Comparison of ENCODE assay signal across 11 cellular contexts in genomic region chr11:64888761-64889511, GRCh38. TPM values are rescaled to one million over a fixed set of nuclear protein-coding genes. Genes with fewer than 3 reads are reported as not detected.
DNase-seq lines count a peak whose midpoint lies in the region; ATAC-seq and TF ChIP-seq lines count a peak whose summit lies in the region.
"Had no signal": no experiment of that assay in that cellular context is flagged by ENCODE, and none has a peak within 500 bp of the region (broad histone marks: within the 10 kb centered on the region; RNA-seq: fewer than 3 reads in every experiment).

No MANE protein-coding gene starts in this region.

- DNase-seq in MG63 = peak; percentile 34
- peak; percentile 89 for DNase-seq in colonic mucosa
- DNase-seq in trophoblast cell = peak; percentile 42 to 71
- no peak for DNase-seq in GM23248
- DNase-seq in NCI-H1105 (lab: John Stamatoyannopoulos, UW) = no peak
- DNase-seq: activated effector memory CD4-positive, alpha-beta T cell treated with Interleukin-2 at 50 U/mL for 16 hours; DND-41; NCI-H1417 treated with DMSO at 0.1 percent for 48 hours; stimulated activated CD4-positive, alpha-beta T cell treated with anti-CD3 and anti-CD28 coated beads, Interleukin-4, amount 100 ng/mL, for 24 hours had no signal

- no peak overlapping the region for H2AK5ac ChIP-seq in trophoblast cell (ENCODE audit: low read length)

- H3K27me3 ChIP-seq in MG63 (no peaks in the 10 kb centered on the region), colonic mucosa (no peaks in the 10 kb centered on the region), trophoblast cell (ENCODE audit: insufficient read depth, low read length) (no peaks in the 10 kb centered on the region), GM23248 (replicated peaks; ENCODE audit: insufficient read depth) (no peaks in the 10 kb centered on the region)

- H4K8ac ChIP-seq in trophoblast cell (ENCODE audit: low read depth, low read length) = peak overlapping the region; percentile 17

- H3K36me3 ChIP-seq in MG63 (no peaks in the 10 kb centered on the region), colonic mucosa (no peaks in the 10 kb centered on the region), trophoblast cell (ENCODE audit: control insufficient read depth in 1 of 2, insufficient read depth in 2 of 2, low read length in 2 of 2) (peaks cover 0 to 2% of the 10 kb centered on the region in 2 experiments), GM23248 (ENCODE audit: low read depth) (no peaks in the 10 kb centered on the region)

- no CpG with 5 or more reads among the region's 9 CpGs for WGBS in trophoblast cell (ENCODE audit: extremely low coverage, insufficient coverage, insufficient read length)
- 70 to 71% methylated on average over 9 of the region's 9 CpGs for WGBS in GM23248 (ENCODE audit: low coverage in 1 of 2, low lambda C conversion rate in 2 of 2, missing lambda C conversion rate in 2 of 2), 2 experiments

- no peaks in the 10 kb centered on the region for H4K20me1 ChIP-seq in GM23248 (ENCODE audit: insufficient read depth)

- intact Hi-C loops in colonic mucosa (cut with DNase I) = no loop called here

- H2AFZ ChIP-seq in trophoblast cell (ENCODE audit: insufficient read depth, low read length, poor library complexity) (no peak overlapping the region), GM23248 (no peak overlapping the region)

- H3K4ac ChIP-seq in trophoblast cell (ENCODE audit: low read depth, low read length) = no peak overlapping the region

- no peak for TF ChIP-seq CTCF in colonic mucosa (IDR thresholded peaks at IDR 0.05)

- peak overlapping the region; percentile 16 for H2BK12ac ChIP-seq in trophoblast cell (ENCODE audit: low read length)

- H3K9me2 ChIP-seq in GM23248 (ENCODE audit: insufficient read depth) = no peaks in the 10 kb centered on the region

- peaks cover 6% of the 10 kb centered on the region for H3K79me1 ChIP-seq in trophoblast cell (ENCODE audit: low read length)

- H3K27ac ChIP-seq in colonic mucosa (peak overlapping the region; percentile 94), trophoblast cell (ENCODE audit: low read depth, low read length) (no peak overlapping the region), GM23248 (no peak overlapping the region)
- H3K27ac ChIP-seq: VCaP had no signal

- no peak overlapping the region for H2BK5ac ChIP-seq in trophoblast cell (ENCODE audit: low read depth, low read length, poor library complexity)

- peak overlapping the region; percentile 25 for H4K91ac ChIP-seq in trophoblast cell (ENCODE audit: low read depth, low read length)

- H3K23ac ChIP-seq in trophoblast cell (ENCODE audit: low read length) = no peak overlapping the region

- no peak overlapping the region for H3K4me3 ChIP-seq in MG63
- H3K4me3 ChIP-seq in colonic mucosa = no peak overlapping the region
- no peak overlapping the region for H3K4me3 ChIP-seq in trophoblast cell (ENCODE audit: low read depth, low read length)
- H3K4me3 ChIP-seq in GM23248 = no peak overlapping the region

- H3K79me2 ChIP-seq in trophoblast cell (ENCODE audit: control insufficient read depth, insufficient read depth, low read length, poor library complexity) (no peaks in the 10 kb centered on the region), GM23248 (ENCODE audit: insufficient read depth) (no peaks in the 10 kb centered on the region)

- no peak for ATAC-seq in HG02852 (IDR thresholded peaks at IDR 0.05; ENCODE audit: unreplicated experiment)

- H3K9ac ChIP-seq in colonic mucosa (ENCODE audit: low read depth in 2 of 2, low read length in 2 of 2) (peak overlapping the region in 1 of 2 donors; percentile 87), trophoblast cell (ENCODE audit: low read length) (no peak overlapping the region), GM23248 (no peak overlapping the region)

- no peaks in the 10 kb centered on the region for H3K4me1 ChIP-seq in colonic mucosa
- H3K4me1 ChIP-seq in trophoblast cell (ENCODE audit: control insufficient read depth in 1 of 2, insufficient read depth in 2 of 2, low read length in 2 of 2) = peaks cover 7 to 9% of the 10 kb centered on the region in 2 experiments
- H3K4me1 ChIP-seq in GM23248 (ENCODE audit: insufficient read depth) = no peaks in the 10 kb centered on the region

- peaks cover 9% of the 10 kb centered on the region for H3F3A ChIP-seq in GM23248 (ENCODE audit: insufficient read depth)

- H3K4me2 ChIP-seq in trophoblast cell (ENCODE audit: low read length) = no peak overlapping the region
- H3K4me2 ChIP-seq in GM23248 (ENCODE audit: unreplicated experiment) = no peak overlapping the region

- in situ Hi-C loops in GM23248 (cut with MboI) = no loop called here

- no peak overlapping the region for H2BK120ac ChIP-seq in trophoblast cell (ENCODE audit: insufficient read depth, low read length, poor library complexity)

- H4K12ac ChIP-seq in trophoblast cell (ENCODE audit: low read depth, low read length) = no peak overlapping the region

- H3K18ac ChIP-seq in trophoblast cell (ENCODE audit: low read length) = no peak overlapping the region

- H3K14ac ChIP-seq in trophoblast cell (ENCODE audit: low read length) = no peak overlapping the region

- H3K9me3 ChIP-seq in MG63 (no peaks in the 10 kb centered on the region), colonic mucosa (no peaks in the 10 kb centered on the region), trophoblast cell (ENCODE audit: insufficient read depth, low read depth, low read length) (no peaks in the 10 kb centered on the region), GM23248 (ENCODE audit: low read depth) (no peaks in the 10 kb centered on the region)

RNA-seq across cellular contexts. Expression of gene EHD1, which starts 10.5 kb away (rescaled TPM):
- 62.9 and 64.8 TPM in 2 replicates for total RNA-seq in MG63 (2014; rRNA removed; shearing (Covaris generic); ENCODE audit: low replicate concordance)
- 10 to 100 TPM; 66.5 to 72.3 TPM for total RNA-seq in colonic mucosa
- polyA plus RNA-seq in trophoblast cell (2013) = 138 and 148 TPM in 2 replicates
- total RNA-seq in GM23248 (2014; rRNA removed; shearing (Covaris generic)) = 90.2 and 124 TPM in 2 replicates
- polyA plus RNA-seq in GM23248 (2016; fragmentation: Nextera tagmentation; extraction: Ambion mirVana) = 55.2 and 56.3 TPM in 2 replicates

RNA-seq across cellular contexts. Expression of gene ATG2A, which starts 28.1 kb away (rescaled TPM):
- total RNA-seq in MG63 (2014; rRNA removed; shearing (Covaris generic); ENCODE audit: low replicate concordance) = 4.6 and 18.6 TPM in 2 replicates
- total RNA-seq in colonic mucosa = 10 to 100 TPM; 30.6 to 32.8 TPM
- 16.5 and 17.3 TPM in 2 replicates for polyA plus RNA-seq in trophoblast cell (2013)
- total RNA-seq in GM23248 (2014; rRNA removed; shearing (Covaris generic)) = 12.4 and 18.9 TPM in 2 replicates
- 6.3 and 6.8 TPM in 2 replicates for polyA plus RNA-seq in GM23248 (2016; fragmentation: Nextera tagmentation; extraction: Ambion mirVana)

RNA-seq across cellular contexts. Expression of gene PPP2R5B, which starts 35.6 kb away (rescaled TPM):
- 5.4 and 8.8 TPM in 2 replicates for total RNA-seq in MG63 (2014; rRNA removed; shearing (Covaris generic); ENCODE audit: low replicate concordance)
- total RNA-seq in colonic mucosa = 10 to 100 TPM; 18.6 to 36.1 TPM
- polyA plus RNA-seq in trophoblast cell (2013) = 10.5 and 11.1 TPM in 2 replicates
- total RNA-seq in GM23248 (2014; rRNA removed; shearing (Covaris generic)) = 23.9 and 27.3 TPM in 2 replicates
- 16.4 and 19.4 TPM in 2 replicates for polyA plus RNA-seq in GM23248 (2016; fragmentation: Nextera tagmentation; extraction: Ambion mirVana)

RNA-seq across cellular contexts. Expression of gene CDC42BPG, which starts 44.5 kb away (rescaled TPM):
- 0.07 and 0.36 TPM in 2 replicates for total RNA-seq in MG63 (2014; rRNA removed; shearing (Covaris generic); ENCODE audit: low replicate concordance)
- 10 to 100 TPM; 29.3 to 41.6 TPM for total RNA-seq in colonic mucosa
- polyA plus RNA-seq in trophoblast cell (2013) = 19.4 and 20.9 TPM in 2 replicates
- total RNA-seq in GM23248 (2014; rRNA removed; shearing (Covaris generic)) = not detected in 2 replicates
- polyA plus RNA-seq in GM23248 (2016; fragmentation: Nextera tagmentation; extraction: Ambion mirVana) = not detected in 2 replicates

RNA-seq across cellular contexts. Expression of gene GPHA2, which starts 46.8 kb away (rescaled TPM):
- total RNA-seq in MG63 (2014; rRNA removed; shearing (Covaris generic); ENCODE audit: low replicate concordance) = not detected in 2 replicates
- not detected for total RNA-seq in colonic mucosa
- polyA plus RNA-seq in trophoblast cell (2013) = 0.19 TPM in 1 of 2 replicates, not detected in the other
- not detected in 2 replicates for total RNA-seq in GM23248 (2014; rRNA removed; shearing (Covaris generic))
- polyA plus RNA-seq in GM23248 (2016; fragmentation: Nextera tagmentation; extraction: Ambion mirVana) = not detected in 2 replicates

Comparison
In these comparisons a context has a peak if more than half of its experiments do, and no peak if none do; other contexts are left out.
1. DNase-seq: peak in MG63 (single experiment), colonic mucosa (single experiment) and trophoblast cell (2 of 2); none in GM23248 (single experiment) and NCI-H1105 (single experiment).